22 cellular contexts compared by ENCODE assay signal in genomic region chr5:87147441-87147840, GRCh38.
"Had no signal": no experiment of that assay in that cellular context is flagged by ENCODE, and none has a peak within 500 bp of the region (broad histone marks: within the 10 kb centered on the region; RNA-seq: fewer than 3 reads in every experiment).

No MANE protein-coding gene starts in this region.

- H3K9ac ChIP-seq: parathyroid adenoma had no signal

- H3K4me3 Mint-ChIP-seq: activated naive CD8-positive, alpha-beta T cell; activated T-helper 1 cell treated with anti-CD3 and anti-CD28 coated beads, Interleukin-12 subunit alpha, Interleukin-12 subunit beta, Interleukin-2, Interleukin-4 antibody, amounts not matched to agents 30 ng/mL and 10 ng/mL and 1 ng/mL, durations not matched to agents 14 hours and 24 hours and 36 hours; immature natural killer cell; natural killer cell; stimulated activated naive B cell treated with anti-CD40 and anti-IgM and Interleukin-4, amounts not matched to agents 10 μg/mL and 1 μg/mL and 100 μg/mL, for 72 hours; T-helper 17 cell had no signal

- H3K36me3 ChIP-seq: heart right ventricle, spleen, upper lobe of right lung, WERI-Rb-1 had no signal

- H3K4me3 ChIP-seq: body of pancreas, dorsolateral prefrontal cortex, heart right ventricle, spleen, upper lobe of right lung had no signal

- H3K4me1 ChIP-seq: body of pancreas, parathyroid adenoma, upper lobe of right lung had no signal

- H3K27ac Mint-ChIP-seq: activated naive CD8-positive, alpha-beta T cell; activated T-helper 1 cell treated with anti-CD3 and anti-CD28 coated beads, Interleukin-12 subunit alpha, Interleukin-12 subunit beta, Interleukin-2, Interleukin-4 antibody, amounts not matched to agents 30 ng/mL and 10 ng/mL and 1 ng/mL, durations not matched to agents 14 hours and 24 hours and 36 hours; immature natural killer cell; natural killer cell; stimulated activated naive B cell treated with anti-CD40 and anti-IgM and Interleukin-4, amounts not matched to agents 10 μg/mL and 1 μg/mL and 100 μg/mL, for 72 hours; T-helper 17 cell had no signal

- H3K27ac ChIP-seq: body of pancreas, dorsolateral prefrontal cortex, heart right ventricle, parathyroid adenoma, spleen, upper lobe of right lung, WERI-Rb-1 had no signal

- H3K9me3 ChIP-seq: body of pancreas, heart right ventricle, spleen, upper lobe of right lung had no signal

- H3K27me3 ChIP-seq: body of pancreas, dorsolateral prefrontal cortex, heart right ventricle, spleen, upper lobe of right lung had no signal

- H2AFZ ChIP-seq: parathyroid adenoma had no signal

- FAIRE-seq: colon had no signal

- H3K9me3 Mint-ChIP-seq: activated T-helper 1 cell treated with anti-CD3 and anti-CD28 coated beads, Interleukin-12 subunit alpha, Interleukin-12 subunit beta, Interleukin-2, Interleukin-4 antibody, amounts not matched to agents 30 ng/mL and 10 ng/mL and 1 ng/mL, durations not matched to agents 14 hours and 24 hours and 36 hours; immature natural killer cell; natural killer cell; stimulated activated naive B cell treated with anti-CD40 and anti-IgM and Interleukin-4, amounts not matched to agents 10 μg/mL and 1 μg/mL and 100 μg/mL, for 72 hours had no signal

- ATAC-seq: body of pancreas; heart right ventricle; left cardiac atrium; natural killer cell; sciatic nerve; stimulated activated naive B cell treated with anti-CD40 and anti-IgM and Interleukin-4, amounts not matched to agents 10 μg/mL and 1 μg/mL and 100 μg/mL, for 72 hours; T-helper 17 cell; upper lobe of right lung had no signal

- DNase-seq: activated CD4-positive, alpha-beta T cell treated with anti-CD3 and anti-CD28 coated beads for 1 hour; activated CD4-positive, alpha-beta T cell treated with anti-CD3 and anti-CD28 coated beads, Interleukin-2, amount 50 U/mL, for 48 hours; activated T-cell treated with anti-CD3 and anti-CD28 coated beads for 4 hours; amygdala; body of pancreas; caudate nucleus; dorsolateral prefrontal cortex; heart right ventricle; immature natural killer cell; left cardiac atrium; mesendoderm; natural killer cell; spleen; stimulated activated naive B cell treated with anti-CD40 and anti-IgM and Interleukin-4, amounts not matched to agents 10 μg/mL and 1 μg/mL and 100 μg/mL, for 72 hours; T-helper 17 cell; upper lobe of right lung; WERI-Rb-1 had no signal

- H3K27me3 Mint-ChIP-seq: activated naive CD8-positive, alpha-beta T cell; stimulated activated naive B cell treated with anti-CD40 and anti-IgM and Interleukin-4, amounts not matched to agents 10 μg/mL and 1 μg/mL and 100 μg/mL, for 72 hours; T-helper 17 cell had no signal

- H3K79me2 ChIP-seq: parathyroid adenoma had no signal

- H3K36me3 Mint-ChIP-seq: natural killer cell; stimulated activated naive B cell treated with anti-CD40 and anti-IgM and Interleukin-4, amounts not matched to agents 10 μg/mL and 1 μg/mL and 100 μg/mL, for 72 hours had no signal
